In the genomic region with DNA sequence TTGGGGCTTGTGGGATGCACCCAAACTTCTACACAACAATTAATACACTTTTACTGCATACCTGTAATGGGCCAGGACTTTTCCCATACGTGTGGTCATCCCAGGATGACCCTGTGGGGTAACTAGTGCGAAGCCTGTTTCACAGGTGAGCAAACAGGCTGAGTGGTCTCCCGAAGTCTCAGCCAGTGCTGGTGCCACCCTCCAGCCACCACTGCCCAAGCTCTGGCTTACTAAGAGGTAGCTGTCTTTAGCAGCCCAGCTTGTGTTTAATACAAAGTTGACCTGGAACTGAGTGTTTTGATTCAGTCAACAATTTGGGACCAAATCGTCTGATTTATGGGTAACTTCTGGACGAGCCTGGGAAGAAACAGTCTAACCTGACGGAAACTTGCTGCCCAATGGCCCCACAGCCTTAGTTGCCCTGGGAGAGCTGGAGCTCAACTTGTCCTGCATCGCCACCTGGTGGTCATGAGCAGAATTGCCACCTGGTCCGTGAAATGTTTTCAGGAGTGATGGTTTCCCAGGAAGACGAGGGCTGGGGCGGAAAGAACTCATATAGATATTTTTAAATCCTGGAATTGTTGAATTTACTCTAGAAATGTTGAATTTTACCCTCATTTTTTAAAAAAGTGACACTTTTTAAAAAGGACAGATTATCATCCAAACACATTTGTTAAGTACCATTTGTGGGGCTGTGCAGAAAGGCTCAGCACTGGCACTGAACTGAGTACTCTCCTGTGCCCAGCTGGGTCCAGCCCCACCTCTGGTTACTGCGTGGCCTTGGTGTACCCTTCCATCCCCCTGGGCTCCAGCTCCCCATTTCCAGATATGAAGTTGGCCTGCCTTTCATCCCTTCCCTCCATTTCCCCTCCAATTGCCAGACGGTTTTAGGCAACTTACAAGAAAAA, we compare ENCODE assay signal across 1 cellular context.
TF ChIP-seq lines count a peak whose summit lies in the region.

No MANE protein-coding gene starts in this region.

TF ChIP-seq in HepG2, 621 proteins besides CTCF, POLR2A, EP300 and RAD21 (continued from another document):
- TF ChIP-seq, protein P1, sequence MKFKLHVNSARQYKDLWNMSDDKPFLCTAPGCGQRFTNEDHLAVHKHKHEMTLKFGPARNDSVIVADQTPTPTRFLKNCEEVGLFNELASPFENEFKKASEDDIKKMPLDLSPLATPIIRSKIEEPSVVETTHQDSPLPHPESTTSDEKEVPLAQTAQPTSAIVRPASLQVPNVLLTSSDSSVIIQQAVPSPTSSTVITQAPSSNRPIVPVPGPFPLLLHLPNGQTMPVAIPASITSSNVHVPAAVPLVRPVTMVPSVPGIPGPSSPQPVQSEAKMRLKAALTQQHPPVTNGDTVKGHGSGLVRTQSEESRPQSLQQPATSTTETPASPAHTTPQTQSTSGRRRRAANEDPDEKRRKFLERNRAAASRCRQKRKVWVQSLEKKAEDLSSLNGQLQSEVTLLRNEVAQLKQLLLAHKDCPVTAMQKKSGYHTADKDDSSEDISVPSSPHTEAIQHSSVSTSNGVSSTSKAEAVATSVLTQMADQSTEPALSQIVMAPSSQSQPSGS (CRISPR knock-in tag; IDR thresholded peaks at IDR 0.05) = no peak
- TF ChIP-seq STAT5B (CRISPR knock-in tag; IDR thresholded peaks at IDR 0.05) (no peak), ZNF850 (CRISPR knock-in tag; conservative IDR thresholded peaks at IDR 0.05) (no peak), ZNF746 (CRISPR knock-in tag; IDR thresholded peaks at IDR 0.05) (no peak), ZNF564 (CRISPR knock-in tag; IDR thresholded peaks at IDR 0.05) (no peak), JDP2 (CRISPR knock-in tag; IDR thresholded peaks at IDR 0.05; ENCODE audit: borderline replicate concordance) (no peak), ARID2 (CRISPR knock-in tag; IDR thresholded peaks at IDR 0.05; ENCODE audit: borderline replicate concordance) (no peak), HNRNPL (IDR thresholded peaks at IDR 0.05; ENCODE audit: low read depth, low read length) (no peak), ZMYM3 (CRISPR knock-in tag; IDR thresholded peaks at IDR 0.05) (no peak), RELA (CRISPR knock-in tag; IDR thresholded peaks at IDR 0.05) (no peak), CHCHD3 (CRISPR knock-in tag; IDR thresholded peaks at IDR 0.05) (no peak), ZNF24 (IDR thresholded peaks at IDR 0.05) (no peak), IKZF4 (CRISPR knock-in tag; IDR thresholded peaks at IDR 0.05; ENCODE audit: borderline replicate concordance, low read depth, not compliant biosample characterization) (no peak), STAG1 (CRISPR knock-in tag; IDR thresholded peaks at IDR 0.05) (peak; percentile 98), KLF11 (CRISPR knock-in tag; IDR thresholded peaks at IDR 0.05) (no peak), ZNF501 (CRISPR knock-in tag; IDR thresholded peaks at IDR 0.05) (peak; percentile 45; the same call in 1 of the 2 replicates), ZNF552 (CRISPR knock-in tag; IDR thresholded peaks at IDR 0.05; ENCODE audit: borderline replicate concordance) (no peak), ISL2 (CRISPR knock-in tag; IDR thresholded peaks at IDR 0.05) (no peak), ZNF224 (CRISPR knock-in tag; IDR thresholded peaks at IDR 0.05) (no peak), SOX5 (CRISPR knock-in tag; IDR thresholded peaks at IDR 0.05; ENCODE audit: borderline replicate concordance) (no peak), MED8 (CRISPR knock-in tag; IDR thresholded peaks at IDR 0.05; ENCODE audit: insufficient replicate concordance) (no peak), ERF (CRISPR knock-in tag; IDR thresholded peaks at IDR 0.05) (0 out of 2 replicates have a peak, but pooled peaks have one; percentile 28), RXRA (CRISPR knock-in tag; IDR thresholded peaks at IDR 0.05) (no peak), ZNF441 (CRISPR knock-in tag; IDR thresholded peaks at IDR 0.05; ENCODE audit: borderline replicate concordance) (no peak), ZNF572 (CRISPR knock-in tag; IDR thresholded peaks at IDR 0.05) (0 out of 2 replicates have a peak, but pooled peaks have one; percentile 44), ZFP36L2 (CRISPR knock-in tag; IDR thresholded peaks at IDR 0.05) (no peak), KMT2A (CRISPR knock-in tag; IDR thresholded peaks at IDR 0.05) (no peak), CENPT (CRISPR knock-in tag; IDR thresholded peaks at IDR 0.05; ENCODE audit: low read depth) (no peak), ZNF569 (CRISPR knock-in tag; IDR thresholded peaks at IDR 0.05; ENCODE audit: borderline replicate concordance) (no peak), ZBTB21 (CRISPR knock-in tag; IDR thresholded peaks at IDR 0.05) (no peak), CHD2 (IDR thresholded peaks at IDR 0.05; ENCODE audit: low read depth, low read length) (no peak), ARHGAP35 (CRISPR knock-in tag; IDR thresholded peaks at IDR 0.05; ENCODE audit: borderline replicate concordance) (no peak), FOXA1 (IDR thresholded peaks at IDR 0.05) (no peak), FOXA1 (CRISPR knock-in tag; IDR thresholded peaks at IDR 0.05) (no peak), SOX6 (IDR thresholded peaks at IDR 0.05) (no peak), SOX6 (CRISPR knock-in tag; IDR thresholded peaks at IDR 0.05) (no peak), ZNF782 (CRISPR knock-in tag; IDR thresholded peaks at IDR 0.05; ENCODE audit: borderline replicate concordance) (no peak), PAWR (CRISPR knock-in tag; IDR thresholded peaks at IDR 0.05; ENCODE audit: borderline replicate concordance) (no peak), TGIF2 (CRISPR knock-in tag; IDR thresholded peaks at IDR 0.05) (no peak), FOSL2 (CRISPR knock-in tag; IDR thresholded peaks at IDR 0.05) (0 out of 2 replicates have a peak, but pooled peaks have one; percentile 28), ZNF577 (CRISPR knock-in tag; IDR thresholded peaks at IDR 0.05; ENCODE audit: borderline replicate concordance, low read depth) (no peak), ZFP62 (CRISPR knock-in tag; IDR thresholded peaks at IDR 0.05) (no peak), MXI1 (IDR thresholded peaks at IDR 0.05; ENCODE audit: borderline replicate concordance, low read depth, low read length) (no peak), MAFF (IDR thresholded peaks at IDR 0.05; ENCODE audit: low read depth, low read length) (no peak), MEF2D (CRISPR knock-in tag; IDR thresholded peaks at IDR 0.05) (no peak), ETV5 (CRISPR knock-in tag; IDR thresholded peaks at IDR 0.05; ENCODE audit: borderline replicate concordance) (no peak), TEAD2 (CRISPR knock-in tag; IDR thresholded peaks at IDR 0.05) (no peak), ELF3 (CRISPR knock-in tag; IDR thresholded peaks at IDR 0.05) (no peak), CHD4 (IDR thresholded peaks at IDR 0.05; ENCODE audit: borderline replicate concordance, low read length) (no peak), ZNF781 (CRISPR knock-in tag; IDR thresholded peaks at IDR 0.05; ENCODE audit: borderline replicate concordance, not compliant biosample characterization) (no peak), ZSCAN30 (CRISPR knock-in tag; IDR thresholded peaks at IDR 0.05) (no peak), ZNF761 (CRISPR knock-in tag; conservative IDR thresholded peaks at IDR 0.05) (no peak), KLF9 (CRISPR knock-in tag; IDR thresholded peaks at IDR 0.05; ENCODE audit: low read depth) (no peak), DR1 (CRISPR knock-in tag; IDR thresholded peaks at IDR 0.05) (no peak)
- TF ChIP-seq, protein P2, sequence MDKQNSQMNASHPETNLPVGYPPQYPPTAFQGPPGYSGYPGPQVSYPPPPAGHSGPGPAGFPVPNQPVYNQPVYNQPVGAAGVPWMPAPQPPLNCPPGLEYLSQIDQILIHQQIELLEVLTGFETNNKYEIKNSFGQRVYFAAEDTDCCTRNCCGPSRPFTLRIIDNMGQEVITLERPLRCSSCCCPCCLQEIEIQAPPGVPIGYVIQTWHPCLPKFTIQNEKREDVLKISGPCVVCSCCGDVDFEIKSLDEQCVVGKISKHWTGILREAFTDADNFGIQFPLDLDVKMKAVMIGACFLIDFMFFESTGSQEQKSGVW (CRISPR knock-in tag; IDR thresholded peaks at IDR 0.05; ENCODE audit: borderline replicate concordance) = no peak
- TF ChIP-seq, protein P3, sequence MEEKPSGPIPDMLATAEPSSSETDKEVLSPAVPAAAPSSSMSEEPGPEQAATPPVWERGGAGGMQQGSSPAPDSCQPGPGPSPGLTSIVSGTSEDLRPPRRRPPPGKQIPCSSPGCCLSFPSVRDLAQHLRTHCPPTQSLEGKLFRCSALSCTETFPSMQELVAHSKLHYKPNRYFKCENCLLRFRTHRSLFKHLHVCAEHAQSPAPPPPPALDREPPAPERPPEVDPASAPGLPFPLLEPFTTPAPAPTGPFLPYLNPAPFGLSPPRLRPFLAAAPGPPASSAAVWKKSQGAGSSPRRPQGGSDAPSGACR (CRISPR knock-in tag; IDR thresholded peaks at IDR 0.05) = no peak
- TF ChIP-seq, protein P4, sequence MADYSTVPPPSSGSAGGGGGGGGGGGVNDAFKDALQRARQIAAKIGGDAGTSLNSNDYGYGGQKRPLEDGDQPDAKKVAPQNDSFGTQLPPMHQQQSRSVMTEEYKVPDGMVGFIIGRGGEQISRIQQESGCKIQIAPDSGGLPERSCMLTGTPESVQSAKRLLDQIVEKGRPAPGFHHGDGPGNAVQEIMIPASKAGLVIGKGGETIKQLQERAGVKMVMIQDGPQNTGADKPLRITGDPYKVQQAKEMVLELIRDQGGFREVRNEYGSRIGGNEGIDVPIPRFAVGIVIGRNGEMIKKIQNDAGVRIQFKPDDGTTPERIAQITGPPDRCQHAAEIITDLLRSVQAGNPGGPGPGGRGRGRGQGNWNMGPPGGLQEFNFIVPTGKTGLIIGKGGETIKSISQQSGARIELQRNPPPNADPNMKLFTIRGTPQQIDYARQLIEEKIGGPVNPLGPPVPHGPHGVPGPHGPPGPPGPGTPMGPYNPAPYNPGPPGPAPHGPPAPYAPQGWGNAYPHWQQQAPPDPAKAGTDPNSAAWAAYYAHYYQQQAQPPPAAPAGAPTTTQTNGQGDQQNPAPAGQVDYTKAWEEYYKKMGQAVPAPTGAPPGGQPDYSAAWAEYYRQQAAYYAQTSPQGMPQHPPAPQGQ (CRISPR knock-in tag; IDR thresholded peaks at IDR 0.05; ENCODE audit: borderline replicate concordance) = no peak
- TF ChIP-seq, protein P5, sequence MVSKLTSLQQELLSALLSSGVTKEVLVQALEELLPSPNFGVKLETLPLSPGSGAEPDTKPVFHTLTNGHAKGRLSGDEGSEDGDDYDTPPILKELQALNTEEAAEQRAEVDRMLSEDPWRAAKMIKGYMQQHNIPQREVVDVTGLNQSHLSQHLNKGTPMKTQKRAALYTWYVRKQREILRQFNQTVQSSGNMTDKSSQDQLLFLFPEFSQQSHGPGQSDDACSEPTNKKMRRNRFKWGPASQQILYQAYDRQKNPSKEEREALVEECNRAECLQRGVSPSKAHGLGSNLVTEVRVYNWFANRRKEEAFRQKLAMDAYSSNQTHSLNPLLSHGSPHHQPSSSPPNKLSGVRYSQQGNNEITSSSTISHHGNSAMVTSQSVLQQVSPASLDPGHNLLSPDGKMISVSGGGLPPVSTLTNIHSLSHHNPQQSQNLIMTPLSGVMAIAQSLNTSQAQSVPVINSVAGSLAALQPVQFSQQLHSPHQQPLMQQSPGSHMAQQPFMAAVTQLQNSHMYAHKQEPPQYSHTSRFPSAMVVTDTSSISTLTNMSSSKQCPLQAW (CRISPR knock-in tag; IDR thresholded peaks at IDR 0.05) = peak; percentile 36; the same call in 1 of the 2 replicates
- TF ChIP-seq, protein P6, sequence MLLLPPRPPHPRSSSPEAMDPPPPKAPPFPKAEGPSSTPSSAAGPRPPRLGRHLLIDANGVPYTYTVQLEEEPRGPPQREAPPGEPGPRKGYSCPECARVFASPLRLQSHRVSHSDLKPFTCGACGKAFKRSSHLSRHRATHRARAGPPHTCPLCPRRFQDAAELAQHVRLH (CRISPR knock-in tag; IDR thresholded peaks at IDR 0.05; ENCODE audit: borderline replicate concordance, low read depth) = peak; percentile 34; the same call in 1 of the 2 replicates
- TF ChIP-seq, protein P7, sequence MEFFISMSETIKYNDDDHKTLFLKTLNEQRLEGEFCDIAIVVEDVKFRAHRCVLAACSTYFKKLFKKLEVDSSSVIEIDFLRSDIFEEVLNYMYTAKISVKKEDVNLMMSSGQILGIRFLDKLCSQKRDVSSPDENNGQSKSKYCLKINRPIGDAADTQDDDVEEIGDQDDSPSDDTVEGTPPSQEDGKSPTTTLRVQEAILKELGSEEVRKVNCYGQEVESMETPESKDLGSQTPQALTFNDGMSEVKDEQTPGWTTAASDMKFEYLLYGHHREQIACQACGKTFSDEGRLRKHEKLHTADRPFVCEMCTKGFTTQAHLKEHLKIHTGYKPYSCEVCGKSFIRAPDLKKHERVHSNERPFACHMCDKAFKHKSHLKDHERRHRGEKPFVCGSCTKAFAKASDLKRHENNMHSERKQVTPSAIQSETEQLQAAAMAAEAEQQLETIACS (CRISPR knock-in tag; IDR thresholded peaks at IDR 0.05) = no peak
- TF ChIP-seq, protein P8, sequence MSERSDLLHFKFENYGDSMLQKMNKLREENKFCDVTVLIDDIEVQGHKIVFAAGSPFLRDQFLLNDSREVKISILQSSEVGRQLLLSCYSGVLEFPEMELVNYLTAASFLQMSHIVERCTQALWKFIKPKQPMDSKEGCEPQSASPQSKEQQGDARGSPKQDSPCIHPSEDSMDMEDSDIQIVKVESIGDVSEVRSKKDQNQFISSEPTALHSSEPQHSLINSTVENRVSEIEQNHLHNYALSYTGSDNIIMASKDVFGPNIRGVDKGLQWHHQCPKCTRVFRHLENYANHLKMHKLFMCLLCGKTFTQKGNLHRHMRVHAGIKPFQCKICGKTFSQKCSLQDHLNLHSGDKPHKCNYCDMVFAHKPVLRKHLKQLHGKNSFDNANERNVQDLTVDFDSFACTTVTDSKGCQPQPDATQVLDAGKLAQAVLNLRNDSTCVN (CRISPR knock-in tag; IDR thresholded peaks at IDR 0.05; ENCODE audit: borderline replicate concordance) = no peak
- TF ChIP-seq, protein P9, sequence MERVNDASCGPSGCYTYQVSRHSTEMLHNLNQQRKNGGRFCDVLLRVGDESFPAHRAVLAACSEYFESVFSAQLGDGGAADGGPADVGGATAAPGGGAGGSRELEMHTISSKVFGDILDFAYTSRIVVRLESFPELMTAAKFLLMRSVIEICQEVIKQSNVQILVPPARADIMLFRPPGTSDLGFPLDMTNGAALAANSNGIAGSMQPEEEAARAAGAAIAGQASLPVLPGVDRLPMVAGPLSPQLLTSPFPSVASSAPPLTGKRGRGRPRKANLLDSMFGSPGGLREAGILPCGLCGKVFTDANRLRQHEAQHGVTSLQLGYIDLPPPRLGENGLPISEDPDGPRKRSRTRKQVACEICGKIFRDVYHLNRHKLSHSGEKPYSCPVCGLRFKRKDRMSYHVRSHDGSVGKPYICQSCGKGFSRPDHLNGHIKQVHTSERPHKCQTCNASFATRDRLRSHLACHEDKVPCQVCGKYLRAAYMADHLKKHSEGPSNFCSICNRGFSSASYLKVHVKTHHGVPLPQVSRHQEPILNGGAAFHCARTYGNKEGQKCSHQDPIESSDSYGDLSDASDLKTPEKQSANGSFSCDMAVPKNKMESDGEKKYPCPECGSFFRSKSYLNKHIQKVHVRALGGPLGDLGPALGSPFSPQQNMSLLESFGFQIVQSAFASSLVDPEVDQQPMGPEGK (CRISPR knock-in tag; IDR thresholded peaks at IDR 0.05) = peak; percentile 28; the same call in 1 of the 2 replicates
